Comparison of ENCODE assay signal across 8 cellular contexts in genomic region chr4:145868637-145869409, GRCh38.
DNase-seq lines count a peak whose midpoint lies in the region; ATAC-seq lines count a peak whose summit lies in the region.

No MANE protein-coding gene starts in this region.

- H3K9me3 ChIP-seq in CD8-positive, alpha-beta memory T cell (ENCODE audit: low read length) = no peaks in the 10 kb centered on the region

- no peak overlapping the region for H3K4me3 Mint-ChIP-seq in CD8-positive, alpha-beta memory T cell

- H3K27me3 ChIP-seq in CD8-positive, alpha-beta memory T cell (ENCODE audit: insufficient read depth, low read length, poor library complexity, severe bottlenecking) = no peaks in the 10 kb centered on the region

- CTCF ChIA-PET in CD8-positive, alpha-beta memory T cell (lab: Charles Lee) = interaction anchor here (1.7 kb wide), 1 partner anchor 11 kb away, joined by 5 read pairs; no protein-coding TSS in a partner anchor

- H3K36me3 ChIP-seq in CD8-positive, alpha-beta memory T cell (ENCODE audit: insufficient read depth, low read length) = no peaks in the 10 kb centered on the region

- no peaks in the 10 kb centered on the region for H3K9me3 Mint-ChIP-seq in CD8-positive, alpha-beta memory T cell

- POLR2A ChIA-PET in CD8-positive, alpha-beta memory T cell (lab: Charles Lee) = no interaction called here

- peaks cover 15 to 27% (median 26%) of the 10 kb centered on the region in 3 donors for H3K4me1 Mint-ChIP-seq in CD8-positive, alpha-beta memory T cell

- DNase-seq in iris pigment epithelial cell (ENCODE audit: low read depth) (peak; percentile 47), GOT3 (lab: John Stamatoyannopoulos, UW) (no peak), superior temporal gyrus (ENCODE audit: extremely low spot score) (no peak)
- no peak for DNase-seq in NK-92 treated with Interleukin-12 subunit alpha and Interleukin-12 subunit beta, amount 100 ng/mL, for 24 hours (lab: John Stamatoyannopoulos, UW)
- DNase-seq in CD8-positive, alpha-beta memory T cell = no peak

- peaks cover 3 to 53% (median 4%) of the 10 kb centered on the region in 3 donors for H3K36me3 Mint-ChIP-seq in CD8-positive, alpha-beta memory T cell

- H3K4me3 ChIP-seq in CD8-positive, alpha-beta memory T cell (ENCODE audit: low read length) = no peak overlapping the region

- no peak overlapping the region for H3K27ac Mint-ChIP-seq in CD8-positive, alpha-beta memory T cell

- H3K27me3 Mint-ChIP-seq in CD8-positive, alpha-beta memory T cell = no peaks in the 10 kb centered on the region

- ATAC-seq in GM18517 (IDR thresholded peaks at IDR 0.05; ENCODE audit: unreplicated experiment) (peak; percentile 73), GM21786 (IDR thresholded peaks at IDR 0.05; ENCODE audit: unreplicated experiment) (peak; percentile 51), HG03565 (IDR thresholded peaks at IDR 0.05; ENCODE audit: unreplicated experiment) (peak; percentile 72)

- no peak overlapping the region for H3K27ac ChIP-seq in CD8-positive, alpha-beta memory T cell (ENCODE audit: low read depth, low read length)

- H3K4me1 ChIP-seq in CD8-positive, alpha-beta memory T cell (ENCODE audit: insufficient read depth, low read length) = no peaks in the 10 kb centered on the region
